ENCODE assay signal across 8 cellular contexts in the genomic region with DNA sequence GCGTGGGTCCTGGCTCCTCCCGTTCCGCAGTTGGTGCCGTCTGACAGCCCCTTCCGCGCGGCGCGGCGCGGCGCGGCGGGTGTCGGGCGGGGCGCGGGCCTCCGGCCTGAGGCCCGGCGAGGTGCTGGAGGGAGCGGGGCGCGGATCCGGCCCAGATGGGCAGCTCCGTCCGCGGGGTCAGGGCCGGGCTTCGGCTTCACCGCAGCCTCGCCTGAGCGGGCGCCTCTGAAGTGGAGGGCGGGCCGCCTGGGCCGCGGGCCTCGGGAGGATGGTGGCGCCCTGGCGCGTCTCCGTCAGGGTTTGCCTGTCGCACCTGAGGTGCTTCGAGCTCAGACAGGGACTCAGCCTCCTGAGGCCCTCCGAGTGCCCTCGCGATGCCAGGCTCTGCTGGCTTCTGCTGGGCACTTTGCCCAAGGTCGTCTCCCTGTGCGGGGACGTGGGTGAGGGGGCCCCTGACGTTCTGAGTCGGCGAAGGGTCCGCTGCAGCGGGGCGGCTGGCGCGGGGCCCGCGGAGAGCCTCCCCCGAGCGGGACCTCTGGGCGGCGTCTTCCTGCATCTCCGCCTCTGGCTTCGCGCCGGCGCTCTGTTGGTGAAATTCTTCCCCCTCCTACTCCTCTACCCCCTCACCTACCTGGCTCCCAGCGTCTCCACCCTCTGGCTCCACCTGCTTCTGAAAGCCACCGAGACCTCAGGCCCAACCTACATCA. TPM values are rescaled to one million over a fixed set of nuclear protein-coding genes. Genes with fewer than 3 reads are reported as not detected.
DNase-seq lines count a peak whose midpoint lies in the region; ATAC-seq and TF ChIP-seq lines count a peak whose summit lies in the region.

No MANE protein-coding gene starts in this region.

- H3K4me1 Mint-ChIP-seq in Calu3 (ENCODE audit: low read depth, unreplicated experiment) = peaks cover 11% of the 10 kb centered on the region

- H3K27ac Mint-ChIP-seq in Calu3 (ENCODE audit: unreplicated experiment) = peak overlapping the region; percentile 21

- H3K4me3 Mint-ChIP-seq in Calu3 (ENCODE audit: low read depth, unreplicated experiment) = peak overlapping the region; percentile 78

- H3K36me3 ChIP-seq in HUES6 (ENCODE audit: control insufficient read depth, insufficient read depth, low read length) = no peaks in the 10 kb centered on the region
- no peaks in the 10 kb centered on the region for H3K36me3 ChIP-seq in brain microvascular endothelial cell (replicated peaks)

- H3K36me3 Mint-ChIP-seq in Calu3 (ENCODE audit: insufficient read depth, unreplicated experiment) = peaks cover 18% of the 10 kb centered on the region

- CTCF ChIA-PET in Calu3 (lab: Charles Lee) = interaction anchor here (0.6 to 1.7 kb wide), 5 partner anchors 17 to 613 kb away, joined by 3 to 4 read pairs (median 3); partner anchors contain the start of gene BRAF

- H3K4me3 ChIP-seq in HUES6 (ENCODE audit: low read depth, low read length) (peak overlapping the region; percentile 88), brain microvascular endothelial cell (ENCODE audit: low read depth, low read length) (peak overlapping the region; percentile 62)

- intact Hi-C loops in Calu3 (cut with micrococcal nuclease; ENCODE audit: unreplicated experiment) = loop anchor here (5.0 kb wide), 1 partner anchor 339 kb away; the partner anchor contains the start of gene MRPS33

- no peaks in the 10 kb centered on the region for H3K9me3 Mint-ChIP-seq in Calu3 (ENCODE audit: low read depth, unreplicated experiment)

- peak overlapping the region; percentile 45 for H3K9ac ChIP-seq in HUES6 (ENCODE audit: low read length)

- peak; percentile 62 for DNase-seq in Calu3
- peak; percentile 37 for DNase-seq in T-helper 9 cell
- no peak for DNase-seq in brain microvascular endothelial cell
- peak; percentile 64 for DNase-seq in kidney tubule cell (ENCODE audit: low spot score)
- DNase-seq in stimulated activated CD4-positive, alpha-beta T cell treated with anti-CD3 and anti-CD28 coated beads, Interleukin-1b, Interleukin-23, amount 100 ng/mL, for 4 hours (ENCODE audit: low read depth in 2 of 2) = peak; percentile 44 to 56
- no peak for DNase-seq in cerebellum (ENCODE audit: low spot score)

- H3K9me3 ChIP-seq in HUES6 (ENCODE audit: control insufficient read depth, insufficient read depth, low read depth, low read length) = no peaks in the 10 kb centered on the region

- H3K4me1 ChIP-seq in HUES6 (ENCODE audit: control insufficient read depth, insufficient read depth, low read length) = peaks cover 17% of the 10 kb centered on the region

- in situ Hi-C loops in brain microvascular endothelial cell (cut with HindIII; ENCODE audit: low pct_ligation_motif_present, low sequenced_read_pairs) = no loop called here

- no peak overlapping the region for H3K27ac ChIP-seq in HUES6 (ENCODE audit: low read depth, low read length)
- no peak overlapping the region for H3K27ac ChIP-seq in brain microvascular endothelial cell

- peak; percentile 34 for ATAC-seq in GM19467 (IDR thresholded peaks at IDR 0.05; ENCODE audit: unreplicated experiment)

- no peaks in the 10 kb centered on the region for H3K27me3 Mint-ChIP-seq in Calu3 (ENCODE audit: unreplicated experiment)

- H3K27me3 ChIP-seq in HUES6 (ENCODE audit: control insufficient read depth, insufficient read depth, low read length) (peaks cover 12% of the 10 kb centered on the region; the same call in 1 of the 2 replicates), brain microvascular endothelial cell (replicated peaks) (no peaks in the 10 kb centered on the region)

- BruUV-seq in Calu3 (replicated peaks; lab: Mats Ljungman, UMichigan) = no TSS peak

- TF ChIP-seq CTCF in Calu3 (IDR thresholded peaks at IDR 0.05; ENCODE audit: unreplicated experiment) (no peak), brain microvascular endothelial cell (IDR thresholded peaks at IDR 0.05; ENCODE audit: low read depth, low read length, missing control alignments) (no peak)

RNA-seq across cellular contexts. Expression of gene ADCK2, which starts 0.5 kb away (rescaled TPM):
- 12.6 and 13.1 TPM in 2 replicates for total RNA-seq in Calu3 (2022)
- 15.0 TPM for total RNA-seq in cerebellum

RNA-seq across cellular contexts. Expression of gene NDUFB2, which starts 23.3 kb away (rescaled TPM):
- 128 and 132 TPM in 2 replicates for total RNA-seq in Calu3 (2022)
- 50.7 TPM for total RNA-seq in cerebellum

RNA-seq across cellular contexts. Expression of gene DENND2A, which starts 32.6 kb away (rescaled TPM):
- not detected in 2 replicates for total RNA-seq in Calu3 (2022)
- total RNA-seq in cerebellum = 31.7 TPM

Comparison
In these comparisons a context has a peak if more than half of its experiments do, and no peak if none do; other contexts are left out.
1. DNase-seq: peak in Calu3 (single experiment), T-helper 9 cell (single experiment), kidney tubule cell (single experiment) and stimulated activated CD4-positive, alpha-beta T cell treated with anti-CD3 and anti-CD28 coated beads, Interleukin-1b, Interleukin-23, amount 100 ng/mL, for 4 hours (2 of 2); none in brain microvascular endothelial cell (single experiment) and cerebellum (single experiment).
2. RNA of gene DENND2A, which starts 32.6 kb away (total RNA-seq): 31.7 TPM in cerebellum (single experiment); not detected in Calu3; every median in the first group is over 10 times any median in the second.